ENCODE assay signal across 8 cellular contexts in genomic region chr22:31313366-31314147, GRCh38. TPM values are rescaled to one million over a fixed set of nuclear protein-coding genes. Genes with fewer than 3 reads are reported as not detected.
DNase-seq lines count a peak whose midpoint lies in the region; ATAC-seq, FAIRE-seq and TF ChIP-seq lines count a peak whose summit lies in the region.

No MANE protein-coding gene starts in this region.

- no peaks in the 10 kb centered on the region for H3K27me3 Mint-ChIP-seq in activated naive CD4-positive, alpha-beta T cell treated with anti-CD3 and anti-CD28 coated beads for 36 hours (ENCODE audit: low read depth)
- H3K27me3 Mint-ChIP-seq in neural crest cell (ENCODE audit: low read depth): no peaks in the 10 kb centered on the region

- peaks cover 12% of the 10 kb centered on the region for H3K36me3 Mint-ChIP-seq in activated naive CD4-positive, alpha-beta T cell treated with anti-CD3 and anti-CD28 coated beads for 36 hours (ENCODE audit: low read depth)
- peaks cover 11% of the 10 kb centered on the region for H3K36me3 Mint-ChIP-seq in neural crest cell (ENCODE audit: low read depth)

- H3K27ac Mint-ChIP-seq in activated naive CD4-positive, alpha-beta T cell treated with anti-CD3 and anti-CD28 coated beads for 36 hours: peak overlapping the region; percentile 12
- H3K27ac Mint-ChIP-seq in neural crest cell (ENCODE audit: unreplicated experiment): no peak overlapping the region

- no peak for ATAC-seq in HG02981 (IDR thresholded peaks at IDR 0.05; ENCODE audit: unreplicated experiment)

- DNase-seq in CD1c-positive myeloid dendritic cell (ENCODE audit: extremely low spot score) (peak; percentile 64), HTR-8/SVneo (ENCODE audit: insufficient read length, low spot score) (peak; percentile 44), RWPE1 (ENCODE audit: low spot score) (peak; percentile 79), frontal cortex (ENCODE audit: low spot score in 2 of 2) (peak; percentile 37 to 73), neural crest cell (ENCODE audit: low read depth, low spot score) (peak; percentile 74)
- peak; percentile 87 for DNase-seq in activated naive CD4-positive, alpha-beta T cell treated with anti-CD3 and anti-CD28 coated beads for 36 hours

- peaks cover 27% of the 10 kb centered on the region for H3K4me1 Mint-ChIP-seq in activated naive CD4-positive, alpha-beta T cell treated with anti-CD3 and anti-CD28 coated beads for 36 hours (ENCODE audit: low read depth)
- peaks cover 4% of the 10 kb centered on the region for H3K4me1 Mint-ChIP-seq in neural crest cell

- POLR2A ChIA-PET in RWPE1 (lab: Yijun Ruan, JAX; ENCODE audit: low non-redundant PET): no interaction called here

- no peak for FAIRE-seq in HTR-8/SVneo (lab: Jason Lieb, UNC)
- no peak for FAIRE-seq in frontal cortex (lab: Jason Lieb, UNC)

- peak; percentile 94 for TF ChIP-seq CTCF in RWPE1 (conservative IDR thresholded peaks at IDR 0.05; ENCODE audit: low read depth)
- TF ChIP-seq CTCF in neural crest cell (conservative IDR thresholded peaks at IDR 0.05): peak; percentile 89

- peaks cover 4% of the 10 kb centered on the region for H3K9me3 Mint-ChIP-seq in activated naive CD4-positive, alpha-beta T cell treated with anti-CD3 and anti-CD28 coated beads for 36 hours
- H3K9me3 Mint-ChIP-seq in neural crest cell: peaks cover 9% of the 10 kb centered on the region

- CTCF ChIA-PET in RWPE1 (lab: Yijun Ruan, JAX): interaction anchor here (0.6 to 1.4 kb wide), 14 partner anchors 10 to 65 kb away, joined by 3 to 7 read pairs (median 3); partner anchors contain the start of gene PIK3IP1
- CTCF ChIA-PET in activated naive CD4-positive, alpha-beta T cell treated with anti-CD3 and anti-CD28 coated beads for 36 hours (lab: Charles Lee): interaction anchor here (0.6 to 5.1 kb wide), 30 partner anchors 10 to 256 kb away, joined by 3 to 49 read pairs (median 6); partner anchors contain the start of genes LIMK2, PIK3IP1 and SELENOM

- H3K27ac ChIP-seq in RWPE1 (peak overlapping the region; percentile 85), temporal lobe (ENCODE audit: low read depth, low read length) (peak overlapping the region; percentile 72)

- no peak overlapping the region for H3K4me3 Mint-ChIP-seq in activated naive CD4-positive, alpha-beta T cell treated with anti-CD3 and anti-CD28 coated beads for 36 hours
- H3K4me3 Mint-ChIP-seq in neural crest cell: no peak overlapping the region

- intact Hi-C loops in activated naive CD4-positive, alpha-beta T cell treated with anti-CD3 and anti-CD28 coated beads for 36 hours (cut with micrococcal nuclease): loop anchor here (1.0 to 2.0 kb wide), 5 partner anchors 21 to 225 kb away; partner anchors contain the start of genes LIMK2 and PIK3IP1

RNA-seq across cellular contexts. Expression of gene PIK3IP1, which starts 21.3 kb away (rescaled TPM):
- 10 to 100 TPM; 27.4 to 28.6 TPM for total RNA-seq in activated naive CD4-positive, alpha-beta T cell treated with anti-CD3 and anti-CD28 coated beads for 36 hours
- 20.8 TPM for total RNA-seq in frontal cortex
- 1.8 and 2.3 TPM in 2 replicates for total RNA-seq in neural crest cell
- 17.5 TPM for total RNA-seq in temporal lobe

RNA-seq across cellular contexts. Expression of gene PATZ1, which starts 32.6 kb away (rescaled TPM):
- 10 to 100 TPM; 18.5 to 19.4 TPM for total RNA-seq in activated naive CD4-positive, alpha-beta T cell treated with anti-CD3 and anti-CD28 coated beads for 36 hours
- total RNA-seq in frontal cortex (24.1 TPM), neural crest cell (104 and 105 TPM in 2 replicates), temporal lobe (27.5 TPM)
